In genomic region chr2:196939381-196939780, GRCh38 we compare ENCODE assay signal across 24 cellular contexts. TPM values are rescaled to one million over a fixed set of nuclear protein-coding genes. Genes with fewer than 3 reads are reported as not detected.
A peak's percentile ranks its signal among the peaks of the same experiment; 100 is the strongest.
DNase-seq lines count a peak whose midpoint lies in the region; ATAC-seq, FAIRE-seq and TF ChIP-seq lines count a peak whose summit lies in the region.
"Had no signal": no experiment of that assay in that cellular context is flagged by ENCODE, and none has a peak within 500 bp of the region (broad histone marks: within the 10 kb centered on the region; RNA-seq: fewer than 3 reads in every experiment).

No MANE protein-coding gene starts in this region.

- H3K9me2 ChIP-seq in PC-3 (replicated peaks; ENCODE audit: low read length), result no peaks in the 10 kb centered on the region

- BruUV-seq in PC-3 (replicated peaks; lab: Mats Ljungman, UMichigan), result no TSS peak

- ATAC-seq in PC-3 (peak; percentile 88), pancreas (peak; percentile 93 to 97 (median 94)), HG02981 (IDR thresholded peaks at IDR 0.05; ENCODE audit: unreplicated experiment) (no peak)
- ATAC-seq: CD8-positive, alpha-beta T cell; GM12878; heart left ventricle; right lobe of liver had no signal

- H3K4me3 ChIP-seq in PC-3 (ENCODE audit: low read length) (no peak overlapping the region), choroid plexus epithelial cell (ENCODE audit: low read depth, low read length) (no peak overlapping the region), pancreas (no peak overlapping the region), HAP-1 (no peak overlapping the region)
- H3K4me3 ChIP-seq: GM12878, heart left ventricle, right lobe of liver, tibial nerve had no signal

- DNase-seq in NCI-H446 treated with DMSO at 0.1 percent for 48 hours (lab: John Stamatoyannopoulos, UW), result peak; percentile 16
- no peak for DNase-seq in NCI-H446 (lab: John Stamatoyannopoulos, UW)
- peak; percentile 71 for DNase-seq in PC-3
- DNase-seq in choroid plexus epithelial cell (ENCODE audit: low read depth), result peak; percentile 61
- peak in 3 of 6 donors; percentile 39 to 58 (median 57) for DNase-seq in pancreas
- no peak for DNase-seq in SIG-M5 treated with dmso at 0.1 percent for 504 hours (lab: John Stamatoyannopoulos, UW; ENCODE audit: unreplicated experiment)
- no peak for DNase-seq in HAP-1 (ENCODE audit: low spot score in 2 of 2)
- DNase-seq: activated CD4-positive, alpha-beta T cell treated with anti-CD3 and anti-CD28 coated beads for 1 hour; activated naive CD4-positive, alpha-beta T cell treated with anti-CD3 and anti-CD28 coated beads, Interleukin-2, amount 50 U/mL, for 16 hours; CD8-positive, alpha-beta T cell; heart left ventricle; kidney glomerular epithelial cell; midbrain; NCI-H1092 treated with DMSO at 0.1 percent for 48 hours; NK-92 treated with Interleukin-12 subunit alpha and Interleukin-12 subunit beta, amount 100 ng/mL, for 24 hours; right lobe of liver; Right ventricle myocardium superior; stimulated activated CD4-positive, alpha-beta T cell treated with anti-CD3 and anti-CD28 coated beads, Interleukin-4, amount 100 ng/mL, for 4 hours; T-helper 2 cell had no signal

- intact Hi-C loops in PC-3 (cut with micrococcal nuclease) (no loop called here), pancreas (cut with DNase I) (no loop called here)

- H3K4me1 ChIP-seq in PC-3 (ENCODE audit: insufficient read depth, low read length), result peaks cover 8% of the 10 kb centered on the region
- peaks cover 4 to 10% (median 6%) of the 10 kb centered on the region in 3 donors for H3K4me1 ChIP-seq in pancreas
- peaks cover 6% of the 10 kb centered on the region for H3K4me1 ChIP-seq in HAP-1
- H3K4me1 ChIP-seq: right lobe of liver, tibial nerve had no signal

- H3F3A ChIP-seq in PC-3 (ENCODE audit: low read length, unreplicated experiment), result no peaks in the 10 kb centered on the region

- H2AFZ ChIP-seq in PC-3 (ENCODE audit: low read length), result no peak overlapping the region

- no peaks in the 10 kb centered on the region for H3K27me3 ChIP-seq in PC-3 (ENCODE audit: low read length)
- H3K27me3 ChIP-seq in pancreas, result no peaks in the 10 kb centered on the region
- no peaks in the 10 kb centered on the region for H3K27me3 ChIP-seq in HAP-1 (ENCODE audit: low read depth)
- H3K27me3 ChIP-seq: heart left ventricle, neutrophil, right lobe of liver, tibial nerve had no signal

- H3K9me3 ChIP-seq in PC-3 (ENCODE audit: low read length) (no peaks in the 10 kb centered on the region), pancreas (no peaks in the 10 kb centered on the region), HAP-1 (no peaks in the 10 kb centered on the region)
- H3K9me3 ChIP-seq: heart left ventricle, neutrophil, right lobe of liver, tibial nerve had no signal

- no peaks in the 10 kb centered on the region for H4K20me1 ChIP-seq in PC-3 (ENCODE audit: low read length)

- no peak for TF ChIP-seq CTCF in PC-3 (conservative IDR thresholded peaks at IDR 0.05; ENCODE audit: low read depth, low read length)
- no peak for TF ChIP-seq CTCF in choroid plexus epithelial cell (conservative IDR thresholded peaks at IDR 0.05; ENCODE audit: low read depth, low read length)
- no peak for TF ChIP-seq CTCF in pancreas (IDR thresholded peaks at IDR 0.05)

- CTCF ChIA-PET in PC-3 (lab: Charles Lee), result no interaction called here

- POLR2A ChIA-PET in PC-3 (lab: Charles Lee; ENCODE audit: unreplicated experiment), result interaction anchor here (0.5 kb wide), 1 partner anchor 15 kb away, joined by 3 read pairs; no protein-coding TSS in a partner anchor

- H3K9ac ChIP-seq in PC-3 (ENCODE audit: low read length), result no peak overlapping the region

- in situ Hi-C loops in HAP-1 (cut with MboI; ENCODE audit: low sequenced_read_pairs), result no loop called here

- H3K36me3 ChIP-seq in PC-3 (ENCODE audit: low read depth, low read length) (no peaks in the 10 kb centered on the region), pancreas (no peaks in the 10 kb centered on the region), HAP-1 (replicated peaks) (no peaks in the 10 kb centered on the region)
- H3K36me3 ChIP-seq: heart left ventricle, neutrophil, right lobe of liver, tibial nerve had no signal

- H3K27ac ChIP-seq in PC-3 (ENCODE audit: low read length) (no peak overlapping the region), pancreas (peak overlapping the region; percentile 3 to 60 (median 24))
- H3K27ac ChIP-seq: 22Rv1, heart left ventricle, neutrophil, right lobe of liver, tibial nerve had no signal

- 36 to 65% methylated on average over 1 of the region's 1 CpG for WGBS in pancreas, 2 donors

- no peak overlapping the region for H3K4me2 ChIP-seq in PC-3 (ENCODE audit: low read length)

- no peak for FAIRE-seq in pancreas (lab: Jason Lieb, UNC)
- FAIRE-seq: GM12878 had no signal

- no peaks in the 10 kb centered on the region for H3K79me2 ChIP-seq in PC-3 (ENCODE audit: low read length)

RNA-seq across cellular contexts. Expression of gene PGAP1, which starts 12.9 kb away (rescaled TPM):
- total RNA-seq in PC-3 (2014; rRNA removed), result 3.5 and 4.5 TPM in 2 replicates
- 10 to 100 TPM in 1 of 6 donors, 1 to 10 TPM in 5; 6.2 to 11.9 (median 9.0) TPM for total RNA-seq in pancreas
- 1 to 10 TPM; 2.3 to 3.1 TPM for polyA plus RNA-seq in pancreas

Comparison
In these comparisons a context has a peak if more than half of its experiments do, and no peak if none do; other contexts are left out.
1. DNase-seq: peak in NCI-H446 treated with DMSO at 0.1 percent for 48 hours (single experiment), PC-3 (single experiment) and choroid plexus epithelial cell (single experiment); none in NCI-H446 (0 of 2), SIG-M5 treated with dmso at 0.1 percent for 504 hours (single experiment) and HAP-1 (0 of 2).